In the genomic region with DNA sequence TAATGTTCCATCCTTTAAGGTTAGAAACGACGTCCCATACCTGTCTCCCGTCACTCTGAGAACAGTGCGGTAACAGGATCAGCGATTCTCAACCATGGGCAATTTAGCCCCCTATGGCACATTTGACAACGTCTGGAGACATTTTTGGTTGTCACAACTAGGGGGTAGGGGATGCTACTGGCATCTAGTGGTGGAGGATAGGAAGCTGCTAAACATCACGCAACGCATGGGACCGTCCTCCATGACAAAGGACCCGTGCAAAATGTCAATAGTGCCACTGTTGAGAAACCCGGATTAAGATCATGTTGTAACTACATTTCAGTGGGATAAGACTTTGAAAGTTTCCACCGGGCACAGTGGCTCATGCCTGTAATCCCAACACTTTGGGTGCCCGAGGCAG, we compare ENCODE assay signal across 8 cellular contexts. TPM values are rescaled to one million over a fixed set of nuclear protein-coding genes. Genes with fewer than 3 reads are reported as not detected.
DNase-seq lines count a peak whose midpoint lies in the region; ATAC-seq, FAIRE-seq and TF ChIP-seq lines count a peak whose summit lies in the region.

No MANE protein-coding gene starts in this region.

- H3K27ac Mint-ChIP-seq in activated naive CD8-positive, alpha-beta T cell treated with anti-CD3 and anti-CD28 coated beads for 36 hours: no peak overlapping the region

- H3K4me3 Mint-ChIP-seq in activated naive CD8-positive, alpha-beta T cell treated with anti-CD3 and anti-CD28 coated beads for 36 hours: no peak overlapping the region

- H3K79me2 ChIP-seq in DOHH2 (ENCODE audit: control insufficient read depth, low read length) (peaks cover 28% of the 10 kb centered on the region), Loucy (ENCODE audit: insufficient read depth, low read length) (peaks cover 25% of the 10 kb centered on the region)

- H3K9ac ChIP-seq in Loucy (ENCODE audit: low read depth, low read length, poor library complexity, severe bottlenecking): no peak overlapping the region
- no peak overlapping the region for H3K9ac ChIP-seq in mesenchymal stem cell (ENCODE audit: low read length)

- ATAC-seq in GM19467 (IDR thresholded peaks at IDR 0.05; ENCODE audit: unreplicated experiment): no peak
- ATAC-seq in HG02973 (IDR thresholded peaks at IDR 0.05; ENCODE audit: unreplicated experiment): no peak
- no peak for ATAC-seq in HG03108 (IDR thresholded peaks at IDR 0.05; ENCODE audit: unreplicated experiment)

- peaks cover 34% of the 10 kb centered on the region for H3F3A ChIP-seq in DOHH2 (ENCODE audit: control insufficient read depth, insufficient read depth)
- peaks cover 7% of the 10 kb centered on the region; the same call in 1 of the 2 replicates for H3F3A ChIP-seq in Loucy (ENCODE audit: low read depth)

- no peak overlapping the region for H3K23ac ChIP-seq in mesenchymal stem cell (ENCODE audit: low read length in 2 of 2)

- no peak overlapping the region for H2BK120ac ChIP-seq in mesenchymal stem cell (ENCODE audit: low read depth, low read length)

- FAIRE-seq in GM19239 (lab: Jason Lieb, UNC): no peak

- peaks cover 8% of the 10 kb centered on the region; the same call in 1 of the 2 replicates for H4K20me1 ChIP-seq in DOHH2 (ENCODE audit: control insufficient read depth, insufficient read depth, low read depth, low read length)
- H4K20me1 ChIP-seq in Loucy (ENCODE audit: insufficient read depth, low read length, poor library complexity, severe bottlenecking): peaks cover 11% of the 10 kb centered on the region

- H3K36me3 ChIP-seq in DOHH2 (ENCODE audit: control insufficient read depth, low read length) (peaks cover 46% of the 10 kb centered on the region), Loucy (ENCODE audit: insufficient read depth, low read length) (no peaks in the 10 kb centered on the region), mesenchymal stem cell (ENCODE audit: control insufficient read depth in 1 of 2, insufficient read depth in 2 of 2, low read depth in 1 of 2, low read length in 2 of 2) (peaks cover 0 to 8% of the 10 kb centered on the region in 2 experiments)

- H3K79me1 ChIP-seq in mesenchymal stem cell (replicated peaks; ENCODE audit: low read length, poor library complexity, severe bottlenecking): peaks cover 3% of the 10 kb centered on the region

- H3K4me3 ChIP-seq in DOHH2 (ENCODE audit: low read length) (no peak overlapping the region), Loucy (ENCODE audit: low read length, poor library complexity, severe bottlenecking) (no peak overlapping the region), mesenchymal stem cell (ENCODE audit: insufficient read depth in 1 of 2, low read depth in 1 of 2, low read length in 2 of 2) (no peak overlapping the region)

- peak; percentile 23 for DNase-seq in activated naive CD8-positive, alpha-beta T cell treated with anti-CD3 and anti-CD28 coated beads for 36 hours
- DNase-seq in mesenchymal stem cell (peak; percentile 31), GM19239 (ENCODE audit: insufficient read length, low spot score) (no peak)

- no peak overlapping the region for H4K91ac ChIP-seq in mesenchymal stem cell (ENCODE audit: low read length)

- H3K27me3 ChIP-seq in DOHH2 (ENCODE audit: control insufficient read depth, low read length) (no peaks in the 10 kb centered on the region), Loucy (ENCODE audit: insufficient read depth, low read length, poor library complexity, severe bottlenecking) (no peaks in the 10 kb centered on the region), mesenchymal stem cell (ENCODE audit: control insufficient read depth in 1 of 2, insufficient read depth in 1 of 2, low read length in 2 of 2) (peaks cover 0 to 4% of the 10 kb centered on the region in 2 experiments)

- WGBS in mesenchymal stem cell: 63% methylated on average over 13 of the region's 13 CpGs

- H3K36me3 Mint-ChIP-seq in activated naive CD8-positive, alpha-beta T cell treated with anti-CD3 and anti-CD28 coated beads for 36 hours: peaks cover 21% of the 10 kb centered on the region

- H2BK12ac ChIP-seq in mesenchymal stem cell (ENCODE audit: low read length in 2 of 2): no peak overlapping the region

- no peak overlapping the region for H3K4ac ChIP-seq in mesenchymal stem cell (ENCODE audit: low read depth in 1 of 2, low read length in 2 of 2)

- H3K27me3 Mint-ChIP-seq in activated naive CD8-positive, alpha-beta T cell treated with anti-CD3 and anti-CD28 coated beads for 36 hours: no peaks in the 10 kb centered on the region

- TF ChIP-seq CTCF in DOHH2 (IDR thresholded peaks at IDR 0.05; ENCODE audit: low read depth, low read length, poor library complexity, severe bottlenecking): peak; percentile 79
- peak; percentile 75 for TF ChIP-seq CTCF in Loucy (conservative IDR thresholded peaks at IDR 0.05; ENCODE audit: low read length)

- H4K8ac ChIP-seq in mesenchymal stem cell (ENCODE audit: low read length): no peak overlapping the region

- H2AK5ac ChIP-seq in mesenchymal stem cell (ENCODE audit: low read length, severe bottlenecking): no peak overlapping the region

- H2BK15ac ChIP-seq in mesenchymal stem cell (ENCODE audit: low read depth, poor library complexity, severe bottlenecking): no peak overlapping the region

- H2AFZ ChIP-seq in Loucy (ENCODE audit: low read length) (no peak overlapping the region), mesenchymal stem cell (ENCODE audit: low read depth, low read length) (no peak overlapping the region)

- H3K9me2 ChIP-seq in DOHH2 (replicated peaks; ENCODE audit: control insufficient read depth, low read length) (no peaks in the 10 kb centered on the region), Loucy (replicated peaks; ENCODE audit: low read depth, low read length) (no peaks in the 10 kb centered on the region)

- H3K4me2 ChIP-seq in DOHH2 (ENCODE audit: low read length): no peak overlapping the region
- H3K4me2 ChIP-seq in Loucy (ENCODE audit: low read depth, low read length, poor library complexity, severe bottlenecking): no peak overlapping the region
- no peak overlapping the region for H3K4me2 ChIP-seq in mesenchymal stem cell (ENCODE audit: low read length, poor library complexity, severe bottlenecking)

- peaks cover 14% of the 10 kb centered on the region for H3K4me1 ChIP-seq in DOHH2 (ENCODE audit: control insufficient read depth, low read length)
- peaks cover 6% of the 10 kb centered on the region for H3K4me1 ChIP-seq in Loucy (ENCODE audit: insufficient read depth, low read length, poor library complexity, severe bottlenecking)
- peaks cover 5% of the 10 kb centered on the region for H3K4me1 ChIP-seq in mesenchymal stem cell (ENCODE audit: control insufficient read depth, insufficient read depth, low read depth, low read length)

- H3K14ac ChIP-seq in mesenchymal stem cell (ENCODE audit: low read length in 2 of 2): no peak overlapping the region

- no peak overlapping the region for H2BK5ac ChIP-seq in mesenchymal stem cell (ENCODE audit: low read depth, low read length, poor library complexity, severe bottlenecking)

- no peaks in the 10 kb centered on the region for H3K9me3 Mint-ChIP-seq in activated naive CD8-positive, alpha-beta T cell treated with anti-CD3 and anti-CD28 coated beads for 36 hours

- no peak overlapping the region for H3K27ac ChIP-seq in DOHH2 (ENCODE audit: low read depth, low read length)
- no peak overlapping the region for H3K27ac ChIP-seq in mesenchymal stem cell (ENCODE audit: low read length, poor library complexity, severe bottlenecking)

- H3K18ac ChIP-seq in mesenchymal stem cell (ENCODE audit: low read depth in 1 of 2, low read length in 2 of 2): no peak overlapping the region

- H3K9me3 ChIP-seq in DOHH2 (ENCODE audit: control insufficient read depth, insufficient read depth, low read length) (no peaks in the 10 kb centered on the region), Loucy (ENCODE audit: insufficient read depth, low read depth, low read length) (no peaks in the 10 kb centered on the region), mesenchymal stem cell (ENCODE audit: control insufficient read depth, low read length) (no peaks in the 10 kb centered on the region)

- H3K4me1 Mint-ChIP-seq in activated naive CD8-positive, alpha-beta T cell treated with anti-CD3 and anti-CD28 coated beads for 36 hours: peaks cover 10% of the 10 kb centered on the region

RNA-seq across cellular contexts. Expression of gene PAXIP1, which starts 5.0 kb away (rescaled TPM):
- total RNA-seq in activated naive CD8-positive, alpha-beta T cell treated with anti-CD3 and anti-CD28 coated beads for 36 hours: 10 to 100 TPM; 28.1 to 30.0 TPM
- 9.5 TPM for polyA plus RNA-seq in mesenchymal stem cell (2013, experiment 1 of 2)
- 9.5 TPM for polyA plus RNA-seq in mesenchymal stem cell (2013, experiment 2 of 2)
